Comparison of ENCODE assay signal across 1 cellular context in the genomic region with DNA sequence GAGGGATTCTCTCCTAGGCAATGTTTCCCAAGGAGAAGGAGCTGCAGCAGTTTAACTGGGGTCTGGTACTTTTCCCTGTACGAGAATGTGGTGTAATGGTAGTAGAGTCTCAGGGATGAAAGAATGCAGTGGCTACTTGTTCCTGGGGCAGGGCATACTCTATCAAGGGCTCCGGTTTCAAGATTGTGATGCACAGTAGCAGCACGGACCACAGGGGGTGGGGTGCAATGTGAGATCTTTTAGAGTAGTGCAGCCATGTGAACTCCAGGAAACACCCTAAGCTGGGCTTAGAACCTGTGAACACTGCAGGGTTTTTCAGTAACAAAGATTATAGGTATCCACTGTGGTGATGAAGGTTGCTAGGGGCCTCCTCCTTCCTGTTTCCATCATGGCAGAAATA.
TF ChIP-seq lines count a peak whose summit lies in the region.

No MANE protein-coding gene starts in this region.

TF ChIP-seq in GM23338, 12 proteins besides CTCF, POLR2A, EP300 and RAD21 (continued from another document):
- TF ChIP-seq, protein P1, sequence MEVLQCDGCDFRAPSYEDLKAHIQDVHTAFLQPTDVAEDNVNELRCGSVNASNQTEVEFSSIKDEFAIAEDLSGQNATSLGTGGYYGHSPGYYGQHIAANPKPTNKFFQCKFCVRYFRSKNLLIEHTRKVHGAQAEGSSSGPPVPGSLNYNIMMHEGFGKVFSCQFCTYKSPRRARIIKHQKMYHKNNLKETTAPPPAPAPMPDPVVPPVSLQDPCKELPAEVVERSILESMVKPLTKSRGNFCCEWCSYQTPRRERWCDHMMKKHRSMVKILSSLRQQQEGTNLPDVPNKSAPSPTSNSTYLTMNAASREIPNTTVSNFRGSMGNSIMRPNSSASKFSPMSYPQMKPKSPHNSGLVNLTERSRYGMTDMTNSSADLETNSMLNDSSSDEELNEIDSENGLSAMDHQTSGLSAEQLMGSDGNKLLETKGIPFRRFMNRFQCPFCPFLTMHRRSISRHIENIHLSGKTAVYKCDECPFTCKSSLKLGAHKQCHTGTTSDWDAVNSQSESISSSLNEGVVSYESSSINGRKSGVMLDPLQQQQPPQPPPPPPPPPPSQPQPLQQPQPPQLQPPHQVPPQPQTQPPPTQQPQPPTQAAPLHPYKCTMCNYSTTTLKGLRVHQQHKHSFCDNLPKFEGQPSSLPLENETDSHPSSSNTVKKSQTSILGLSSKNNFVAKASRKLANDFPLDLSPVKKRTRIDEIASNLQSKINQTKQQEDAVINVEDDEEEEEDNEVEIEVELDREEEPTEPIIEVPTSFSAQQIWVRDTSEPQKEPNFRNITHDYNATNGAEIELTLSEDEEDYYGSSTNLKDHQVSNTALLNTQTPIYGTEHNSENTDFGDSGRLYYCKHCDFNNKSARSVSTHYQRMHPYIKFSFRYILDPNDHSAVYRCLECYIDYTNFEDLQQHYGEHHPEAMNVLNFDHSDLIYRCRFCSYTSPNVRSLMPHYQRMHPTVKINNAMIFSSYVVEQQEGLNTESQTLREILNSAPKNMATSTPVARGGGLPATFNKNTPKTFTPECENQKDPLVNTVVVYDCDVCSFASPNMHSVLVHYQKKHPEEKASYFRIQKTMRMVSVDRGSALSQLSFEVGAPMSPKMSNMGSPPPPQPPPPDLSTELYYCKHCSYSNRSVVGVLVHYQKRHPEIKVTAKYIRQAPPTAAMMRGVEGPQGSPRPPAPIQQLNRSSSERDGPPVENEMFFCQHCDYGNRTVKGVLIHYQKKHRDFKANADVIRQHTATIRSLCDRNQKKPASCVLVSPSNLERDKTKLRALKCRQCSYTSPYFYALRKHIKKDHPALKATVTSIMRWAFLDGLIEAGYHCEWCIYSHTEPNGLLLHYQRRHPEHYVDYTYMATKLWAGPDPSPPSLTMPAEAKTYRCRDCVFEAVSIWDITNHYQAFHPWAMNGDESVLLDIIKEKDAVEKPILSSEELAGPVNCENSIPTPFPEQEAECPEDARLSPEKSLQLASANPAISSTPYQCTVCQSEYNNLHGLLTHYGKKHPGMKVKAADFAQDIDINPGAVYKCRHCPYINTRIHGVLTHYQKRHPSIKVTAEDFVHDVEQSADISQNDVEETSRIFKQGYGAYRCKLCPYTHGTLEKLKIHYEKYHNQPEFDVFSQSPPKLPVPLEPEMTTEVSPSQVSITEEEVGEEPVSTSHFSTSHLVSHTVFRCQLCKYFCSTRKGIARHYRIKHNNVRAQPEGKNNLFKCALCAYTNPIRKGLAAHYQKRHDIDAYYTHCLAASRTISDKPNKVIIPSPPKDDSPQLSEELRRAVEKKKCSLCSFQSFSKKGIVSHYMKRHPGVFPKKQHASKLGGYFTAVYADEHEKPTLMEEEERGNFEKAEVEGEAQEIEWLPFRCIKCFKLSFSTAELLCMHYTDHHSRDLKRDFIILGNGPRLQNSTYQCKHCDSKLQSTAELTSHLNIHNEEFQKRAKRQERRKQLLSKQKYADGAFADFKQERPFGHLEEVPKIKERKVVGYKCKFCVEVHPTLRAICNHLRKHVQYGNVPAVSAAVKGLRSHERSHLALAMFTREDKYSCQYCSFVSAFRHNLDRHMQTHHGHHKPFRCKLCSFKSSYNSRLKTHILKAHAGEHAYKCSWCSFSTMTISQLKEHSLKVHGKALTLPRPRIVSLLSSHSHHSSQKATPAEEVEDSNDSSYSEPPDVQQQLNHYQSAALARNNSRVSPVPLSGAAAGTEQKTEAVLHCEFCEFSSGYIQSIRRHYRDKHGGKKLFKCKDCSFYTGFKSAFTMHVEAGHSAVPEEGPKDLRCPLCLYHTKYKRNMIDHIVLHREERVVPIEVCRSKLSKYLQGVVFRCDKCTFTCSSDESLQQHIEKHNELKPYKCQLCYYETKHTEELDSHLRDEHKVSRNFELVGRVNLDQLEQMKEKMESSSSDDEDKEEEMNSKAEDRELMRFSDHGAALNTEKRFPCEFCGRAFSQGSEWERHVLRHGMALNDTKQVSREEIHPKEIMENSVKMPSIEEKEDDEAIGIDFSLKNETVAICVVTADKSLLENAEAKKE (CRISPR knock-in tag; IDR thresholded peaks at IDR 0.05): no peak
- TF ChIP-seq NANOG (IDR thresholded peaks at IDR 0.05; ENCODE audit: borderline replicate concordance): no peak
